Comparison of ENCODE assay signal across 11 cellular contexts in the genomic region with DNA sequence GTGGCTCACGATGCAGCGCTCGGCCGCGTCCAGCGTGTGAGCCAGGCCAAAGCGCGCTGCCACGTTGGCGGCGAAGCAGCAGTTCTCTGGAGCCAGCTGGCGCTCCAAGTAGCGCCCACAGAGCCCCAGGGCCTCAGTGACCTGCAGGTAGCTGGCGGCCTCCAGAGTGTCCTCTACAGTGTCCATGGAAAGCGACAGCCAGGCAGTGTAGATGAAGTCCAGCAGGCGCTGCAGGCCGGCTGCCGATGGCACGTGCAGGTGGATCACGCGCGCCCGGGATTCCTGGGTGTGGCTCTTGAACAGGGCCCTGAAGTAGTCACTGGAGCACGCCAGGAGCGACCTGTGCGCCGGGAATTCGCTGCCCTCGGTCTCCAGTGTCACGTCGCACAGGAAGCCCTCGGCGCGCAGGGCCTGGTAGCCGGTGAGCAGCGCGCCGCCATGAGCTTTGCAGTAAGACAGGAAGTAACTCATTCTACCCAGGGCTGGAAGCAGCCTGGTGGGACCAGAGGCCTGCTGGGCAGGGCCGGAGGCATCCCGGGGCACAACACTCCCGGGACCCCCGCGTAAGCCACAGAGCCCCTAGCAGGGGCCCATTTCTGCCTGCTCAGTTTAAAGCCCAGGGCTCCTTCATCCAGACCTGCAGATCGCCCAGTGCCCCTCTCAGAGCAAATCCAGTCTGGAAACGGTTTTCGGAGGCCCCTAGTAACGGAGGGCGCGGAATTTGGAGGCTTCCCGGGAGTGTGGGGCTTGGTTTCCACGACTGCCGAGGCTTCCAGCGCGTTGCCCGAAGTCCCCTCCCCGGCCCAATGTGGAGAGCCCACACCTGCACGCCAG. TPM values are rescaled to one million over a fixed set of nuclear protein-coding genes. Genes with fewer than 3 reads are reported as not detected.
DNase-seq lines count a peak whose midpoint lies in the region; ATAC-seq, FAIRE-seq and TF ChIP-seq lines count a peak whose summit lies in the region.
"Had no signal": no experiment of that assay in that cellular context is flagged by ENCODE, and none has a peak within 500 bp of the region (broad histone marks: within the 10 kb centered on the region; RNA-seq: fewer than 3 reads in every experiment).

No MANE protein-coding gene starts in this region.

- H3K27me3 ChIP-seq in liver (ENCODE audit: control insufficient read depth in 4 of 4, insufficient read depth in 4 of 4, low read length in 3 of 4) (no peaks in the 10 kb centered on the region), HepG2 (ENCODE audit: control insufficient read depth in 1 of 2, insufficient read depth in 2 of 2, low read length in 2 of 2) (no peaks in the 10 kb centered on the region; a peak in 1 of 5 replicates), right lobe of liver (no peaks in the 10 kb centered on the region), aorta (ENCODE audit: control insufficient read depth in 1 of 2, insufficient read depth in 2 of 2, low read length in 1 of 2) (no peaks in the 10 kb centered on the region)

- ATAC-seq in HepG2 (no peak), right lobe of liver (no peak), aorta (ENCODE audit: low FRiP score) (peak; percentile 27), HG02610 (IDR thresholded peaks at IDR 0.05; ENCODE audit: unreplicated experiment) (no peak)

- H3K4me3 ChIP-seq in liver (ENCODE audit: low read depth in 1 of 3, low read length in 3 of 3): peak overlapping the region in 2 of 3 donors; percentile 22 to 39
- no peak overlapping the region for H3K4me3 ChIP-seq in HepG2 (replicated peaks in 1 of 3; ENCODE audit: insufficient read depth in 1 of 3, low read depth in 2 of 3, low read length in 3 of 3)
- H3K4me3 ChIP-seq in right lobe of liver: peak overlapping the region in 2 of 3 donors; percentile 28 to 47
- no peak overlapping the region for H3K4me3 ChIP-seq in aorta (ENCODE audit: low read length in 2 of 2)

- H3K9ac ChIP-seq in liver (ENCODE audit: low read depth in 1 of 2, low read length in 2 of 2) (no peak overlapping the region), HepG2 (ENCODE audit: insufficient read depth, low read depth, low read length) (no peak overlapping the region)

- in situ Hi-C loops in HepG2 (cut with HindIII; ENCODE audit: extremely low pct_ligation_motif_present, low pct_unique_long_range_greater_than_20kb): no loop called here

- no peak overlapping the region for H3K4me2 ChIP-seq in HepG2 (ENCODE audit: low read depth, low read length)

- no peaks in the 10 kb centered on the region for H3K9me3 Mint-ChIP-seq in activated T-helper 2 cell treated with anti-CD3 and anti-CD28 coated beads, Interferon-gamma antibody, Interleukin-2, Interleukin-4, amounts not matched to agents 10 μg/mL and 5 μg/mL and 100 μg/mL, durations not matched to agents 14 hours and 24 hours and 36 hours

- no peak overlapping the region for H3K27ac Mint-ChIP-seq in activated T-helper 2 cell treated with anti-CD3 and anti-CD28 coated beads, Interferon-gamma antibody, Interleukin-2, Interleukin-4, amounts not matched to agents 10 μg/mL and 5 μg/mL and 100 μg/mL, durations not matched to agents 14 hours and 24 hours and 36 hours

- no peaks in the 10 kb centered on the region for H3K79me2 ChIP-seq in HepG2 (ENCODE audit: insufficient read depth, low read length)

- TF ChIP-seq RAD21 in liver (IDR thresholded peaks at IDR 0.05): no peak
- TF ChIP-seq RAD21 in HepG2 (CRISPR knock-in tag; IDR thresholded peaks at IDR 0.05): no peak

- TF ChIP-seq CTCF in liver (IDR thresholded peaks at IDR 0.05; ENCODE audit: low read depth, low read length, missing input control) (no peak), HepG2 (CRISPR knock-in tag; IDR thresholded peaks at IDR 0.05) (no peak), right lobe of liver (IDR thresholded peaks at IDR 0.05) (no peak)

- H3K9me3 ChIP-seq in liver (ENCODE audit: control insufficient read depth in 4 of 4, low read length in 3 of 4): peaks cover 0 to 2% (median under 1%) of the 10 kb centered on the region in 4 donors
- H3K9me3 ChIP-seq in HepG2 (ENCODE audit: low read length): no peaks in the 10 kb centered on the region
- H3K9me3 ChIP-seq in right lobe of liver: no peaks in the 10 kb centered on the region
- H3K9me3 ChIP-seq in aorta (ENCODE audit: control insufficient read depth, low read length): no peaks in the 10 kb centered on the region

- CTCF ChIA-PET in HepG2 (lab: Yijun Ruan, JAX; ENCODE audit: low intra/inter-chr PET ratio, low total read pairs): no interaction called here

- H3K36me3 ChIP-seq in liver (ENCODE audit: control insufficient read depth in 4 of 4, insufficient read depth in 3 of 4, low read depth in 1 of 4, low read length in 3 of 4) (no peaks in the 10 kb centered on the region), HepG2 (replicated peaks in 1 of 2; ENCODE audit: control insufficient read depth in 1 of 2, insufficient read depth in 2 of 2, low read length in 2 of 2) (no peaks in the 10 kb centered on the region), right lobe of liver (no peaks in the 10 kb centered on the region), aorta (ENCODE audit: control insufficient read depth in 1 of 2, insufficient read depth in 2 of 2, low read length in 1 of 2) (no peaks in the 10 kb centered on the region)

- no peak overlapping the region for H3K27ac ChIP-seq in liver (ENCODE audit: low read depth in 1 of 2, low read length in 2 of 2)
- no peak overlapping the region for H3K27ac ChIP-seq in HepG2 (ENCODE audit: extremely low read length, insufficient read depth, low read length)
- no peak overlapping the region for H3K27ac ChIP-seq in right lobe of liver
- H3K27ac ChIP-seq in aorta (ENCODE audit: low read depth in 1 of 2, low read length in 2 of 2): no peak overlapping the region
- H3K27ac ChIP-seq: RWPE1 had no signal

- no peak for TF ChIP-seq POLR2A in HepG2 (IDR thresholded peaks at IDR 0.05; ENCODE audit: insufficient read depth in 1 of 2, low read depth in 2 of 2, low read length in 2 of 2)
- TF ChIP-seq POLR2A in right lobe of liver (IDR thresholded peaks at IDR 0.05): no peak

- FAIRE-seq in HepG2 (lab: Jason Lieb, UNC): no peak

- 57% methylated on average over 57 of the region's 57 CpGs for WGBS in liver
- WGBS in HepG2 (ENCODE audit: low lambda C conversion rate): no CpG with 5 or more reads among the region's 57 CpGs
- WGBS in right lobe of liver (ENCODE audit: insufficient coverage, low coverage, low lambda C conversion rate, missing lambda C conversion rate): 20% methylated on average over 1 of the region's 57 CpGs
- WGBS in aorta, 2 donors: 63 to 64% methylated on average over 57 of the region's 57 CpGs

- BruUV-seq in HepG2 (replicated peaks; lab: Mats Ljungman, UMichigan): no TSS peak

- intact Hi-C loops in HepG2 (cut with micrococcal nuclease; ENCODE audit: unreplicated experiment) (no loop called here), right lobe of liver (cut with DNase I) (no loop called here), aorta (cut with DNase I) (no loop called here)
- intact Hi-C loops in activated T-helper 2 cell treated with anti-CD3 and anti-CD28 coated beads, Interferon-gamma antibody, Interleukin-2, Interleukin-4, amounts not matched to agents 10 μg/mL and 5 μg/mL and 100 μg/mL, durations not matched to agents 14 hours and 24 hours and 36 hours (cut with micrococcal nuclease): no loop called here

- no peaks in the 10 kb centered on the region for H3K36me3 Mint-ChIP-seq in activated T-helper 2 cell treated with anti-CD3 and anti-CD28 coated beads, Interferon-gamma antibody, Interleukin-2, Interleukin-4, amounts not matched to agents 10 μg/mL and 5 μg/mL and 100 μg/mL, durations not matched to agents 14 hours and 24 hours and 36 hours (ENCODE audit: low read depth)

- H3K4me1 ChIP-seq in liver (ENCODE audit: control insufficient read depth in 4 of 4, insufficient read depth in 4 of 4, low read length in 3 of 4) (peaks cover 0 to 4% (median 0%) of the 10 kb centered on the region in 4 donors), HepG2 (ENCODE audit: insufficient read depth, low read length) (no peaks in the 10 kb centered on the region), right lobe of liver (no peaks in the 10 kb centered on the region), aorta (ENCODE audit: control insufficient read depth in 1 of 2, insufficient read depth in 2 of 2, low read length in 2 of 2) (no peaks in the 10 kb centered on the region)

- H3K27me3 Mint-ChIP-seq in activated T-helper 2 cell treated with anti-CD3 and anti-CD28 coated beads, Interferon-gamma antibody, Interleukin-2, Interleukin-4, amounts not matched to agents 10 μg/mL and 5 μg/mL and 100 μg/mL, durations not matched to agents 14 hours and 24 hours and 36 hours (ENCODE audit: low read depth): peaks cover 13% of the 10 kb centered on the region

- H4K20me1 ChIP-seq in HepG2 (ENCODE audit: insufficient read depth, low read length): no peaks in the 10 kb centered on the region

- no peaks in the 10 kb centered on the region for H3K4me1 Mint-ChIP-seq in activated T-helper 2 cell treated with anti-CD3 and anti-CD28 coated beads, Interferon-gamma antibody, Interleukin-2, Interleukin-4, amounts not matched to agents 10 μg/mL and 5 μg/mL and 100 μg/mL, durations not matched to agents 14 hours and 24 hours and 36 hours (ENCODE audit: low read depth)

- POLR2A ChIA-PET in HepG2 (lab: Yijun Ruan, JAX): no interaction called here

- H3K4me3 Mint-ChIP-seq in activated T-helper 2 cell treated with anti-CD3 and anti-CD28 coated beads, Interferon-gamma antibody, Interleukin-2, Interleukin-4, amounts not matched to agents 10 μg/mL and 5 μg/mL and 100 μg/mL, durations not matched to agents 14 hours and 24 hours and 36 hours (ENCODE audit: low read depth): peak overlapping the region; percentile 17

- TF ChIP-seq EP300 in HepG2 (IDR thresholded peaks at IDR 0.05; ENCODE audit: low read depth in 2 of 2, low read length in 2 of 2) (no peak), HepG2 (CRISPR knock-in tag; IDR thresholded peaks at IDR 0.05; ENCODE audit: borderline replicate concordance) (no peak)

- H2AFZ ChIP-seq in HepG2 (ENCODE audit: low read length): no peak overlapping the region

- DNase-seq in HepG2 (ENCODE audit: low spot score): no peak
- DNase-seq in activated T-helper 2 cell treated with anti-CD3 and anti-CD28 coated beads, Interferon-gamma antibody, Interleukin-2, Interleukin-4, amounts not matched to agents 10 μg/mL and 5 μg/mL and 100 μg/mL, durations not matched to agents 14 hours and 24 hours and 36 hours (ENCODE audit: low spot score): no peak
- no peak for DNase-seq in right lobe of liver
- peak; percentile 38 to 75 for DNase-seq in aorta
- DNase-seq in NCI-H748 treated with DMSO at 0.1 percent for 48 hours (lab: John Stamatoyannopoulos, UW): no peak
- DNase-seq in SKM-1 treated with dmso at 0.1 percent for 144 hours (lab: John Stamatoyannopoulos, UW; ENCODE audit: unreplicated experiment): no peak
- DNase-seq: anterior cingulate cortex; stimulated activated CD4-positive, alpha-beta T cell treated with anti-CD3 and anti-CD28 coated beads, Interleukin-12 subunit alpha, Interleukin-12 subunit beta, amount 100 ng/mL, for 4 hours had no signal

RNA-seq across cellular contexts. Expression of gene KLHL34, which starts 0.6 kb away (rescaled TPM):
- under 1 TPM in 1 of 2 donors, not detected in 1; 0.14 TPM for total RNA-seq in liver
- polyA plus RNA-seq in liver: under 1 TPM; 0.02 to 0.04 TPM
- not detected in 2 replicates for total RNA-seq in HepG2 (2016; rRNA removed; fragmentation: Illumina TruSeq; extraction: Trizol)
- total RNA-seq in HepG2 (2016; cell fraction: cytosol; rRNA removed; fragmentation: Illumina TruSeq; extraction: Trizol; ENCODE audit: low read depth): not detected in 2 replicates
- not detected in 2 replicates for total RNA-seq in HepG2 (2016; cell fraction: insoluble cytoplasmic fraction; rRNA removed; fragmentation: Illumina TruSeq; extraction: Trizol)
- not detected in 2 replicates for total RNA-seq in HepG2 (2016; cell fraction: membrane; rRNA removed; fragmentation: Illumina TruSeq; extraction: Trizol)
- total RNA-seq in HepG2 (2016; cell fraction: nucleus; rRNA removed; fragmentation: Illumina TruSeq; extraction: Trizol): not detected in 2 replicates
- polyA plus RNA-seq in HepG2 (2011; rRNA removed): not detected in 2 replicates
- polyA plus RNA-seq in HepG2 (2011; cell fraction: cytosol; rRNA removed): not detected in 2 replicates
- not detected in 2 replicates for polyA plus RNA-seq in HepG2 (2011; cell fraction: nucleus; rRNA removed)
- not detected in 2 replicates for polyA plus RNA-seq in HepG2 (2012)
- not detected in 2 replicates for polyA plus RNA-seq in HepG2 (2016; cell fraction: cytosol; fragmentation: Illumina TruSeq; extraction: Trizol; ENCODE audit: low read depth)
- polyA plus RNA-seq in HepG2 (2016; cell fraction: insoluble cytoplasmic fraction; fragmentation: Illumina TruSeq; extraction: Trizol; ENCODE audit: low read depth): not detected in 2 replicates
- polyA plus RNA-seq in HepG2 (2016; cell fraction: membrane; fragmentation: Illumina TruSeq; extraction: Trizol; ENCODE audit: low read depth): not detected in 2 replicates
- polyA plus RNA-seq in HepG2 (2016; cell fraction: nucleus; fragmentation: Illumina TruSeq; extraction: Trizol; ENCODE audit: insufficient read depth, low read depth): not detected in 2 replicates
- polyA minus RNA-seq in HepG2 (2011; rRNA and poly(A)+ RNA removed; ENCODE audit: low replicate concordance): not detected in 2 replicates
- not detected in 2 replicates for polyA minus RNA-seq in HepG2 (2011; cell fraction: cytosol; rRNA and poly(A)+ RNA removed)
- not detected in 2 replicates for polyA minus RNA-seq in HepG2 (2011; cell fraction: nucleus; rRNA and poly(A)+ RNA removed)
- 0.23 TPM in 2 replicates for total RNA-seq in activated T-helper 2 cell treated with anti-CD3 and anti-CD28 coated beads, Interferon-gamma antibody, Interleukin-2, Interleukin-4, amounts not matched to agents 10 μg/mL and 5 μg/mL and 100 μg/mL, durations not matched to agents 14 hours and 24 hours and 36 hours
- total RNA-seq in right lobe of liver: under 1 TPM in 5 of 6 experiments, not detected in 1; 0.06 to 0.18 (median 0.10) TPM
- not detected for total RNA-seq in aorta
- polyA plus RNA-seq in aorta: under 1 TPM in 1 of 2 donors, not detected in 1; 0.63 TPM

Comparison
In these comparisons a context has a peak if more than half of its experiments do, and no peak if none do; other contexts are left out.
1. H3K4me3 ChIP-seq: peak in liver (2 of 3) and right lobe of liver (2 of 3); none in HepG2 (0 of 3) and aorta (0 of 2).
2. DNase-seq: peak in aorta (2 of 2); none in HepG2 (single experiment), activated T-helper 2 cell treated with anti-CD3 and anti-CD28 coated beads, Interferon-gamma antibody, Interleukin-2, Interleukin-4, amounts not matched to agents 10 μg/mL and 5 μg/mL and 100 μg/mL, durations not matched to agents 14 hours and 24 hours and 36 hours (single experiment), right lobe of liver (0 of 3), NCI-H748 treated with DMSO at 0.1 percent for 48 hours (single experiment) and SKM-1 treated with dmso at 0.1 percent for 144 hours (single experiment).